8 cellular contexts compared by ENCODE assay signal in the genomic region with DNA sequence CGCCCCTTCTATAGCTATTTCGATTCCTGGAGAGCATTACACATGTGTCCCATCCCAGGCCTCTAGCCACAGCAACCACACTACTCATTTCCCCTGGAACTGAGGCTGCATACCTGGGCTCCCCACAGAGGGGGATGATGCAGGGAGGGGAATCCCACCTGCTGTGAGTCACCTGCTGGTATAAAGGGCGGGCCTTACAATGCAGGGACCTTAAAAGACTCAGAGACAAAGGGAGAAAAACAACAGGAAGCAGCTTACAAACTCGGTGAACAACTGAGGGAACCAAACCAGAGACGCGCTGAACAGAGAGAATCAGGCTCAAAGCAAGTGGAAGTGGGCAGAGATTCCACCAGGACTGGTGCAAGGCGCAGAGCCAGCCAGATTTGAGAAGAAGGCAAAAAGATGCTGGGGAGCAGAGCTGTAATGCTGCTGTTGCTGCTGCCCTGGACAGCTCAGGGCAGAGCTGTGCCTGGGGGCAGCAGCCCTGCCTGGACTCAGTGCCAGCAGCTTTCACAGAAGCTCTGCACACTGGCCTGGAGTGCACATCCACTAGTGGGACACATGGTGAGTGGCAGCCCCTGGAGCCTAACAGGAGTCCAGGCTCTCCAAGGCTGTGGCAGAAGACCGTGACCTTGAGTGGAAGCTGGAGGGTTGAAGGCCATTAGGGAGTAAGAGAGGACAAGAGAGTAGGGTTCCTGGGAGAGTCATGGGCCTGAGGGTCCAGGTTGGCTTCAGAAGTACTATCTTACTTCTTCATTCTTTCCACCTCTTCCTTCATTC. TPM values are rescaled to one million over a fixed set of nuclear protein-coding genes. Genes with fewer than 3 reads are reported as not detected.
DNase-seq lines count a peak whose midpoint lies in the region; ATAC-seq and TF ChIP-seq lines count a peak whose summit lies in the region.

IL23A (plus strand) TSS at position 242 of the 780 bp plus-strand sequence; CDS start at position 403, 161 bp downstream.

- POLR2A ChIA-PET in CD4-positive, alpha-beta memory T cell (lab: Charles Lee; ENCODE audit: partially characterized antibody) = interaction anchor here (0.5 to 14.4 kb wide), 26 partner anchors 10 to 773 kb away, joined by 3 to 264 read pairs (median 6); partner anchors contain the start of genes ANKRD52, APOF, CNPY2 and COQ10A

- no peaks in the 10 kb centered on the region for H3K27me3 ChIP-seq in CD4-positive, alpha-beta memory T cell (ENCODE audit: insufficient read depth, low read length)
- no peaks in the 10 kb centered on the region for H3K27me3 ChIP-seq in heart right ventricle
- H3K27me3 ChIP-seq in esophagus squamous epithelium = no peaks in the 10 kb centered on the region

- peak; percentile 80 to 98 (median 84) for DNase-seq in CD4-positive, alpha-beta memory T cell
- DNase-seq in activated CD4-positive, CD25-positive, alpha-beta regulatory T cell treated with anti-CD3 and anti-CD28 coated beads, Interleukin-2, amount 50 U/mL, for 16 hours (ENCODE audit: low read depth, low spot score) = peak; percentile 72
- DNase-seq in stimulated activated CD4-positive, alpha-beta T cell treated with anti-CD3 and anti-CD28 coated beads, Interleukin-1b, Interleukin-23, amount 100 ng/mL, for 1 hour (ENCODE audit: low read depth in 2 of 2) = peak; percentile 61 to 76
- no peak for DNase-seq in heart right ventricle
- DNase-seq in NCI-H524 (lab: John Stamatoyannopoulos, UW) = no peak
- no peak for DNase-seq in esophagus squamous epithelium (lab: John Stamatoyannopoulos, UW)

- H3K9me3 Mint-ChIP-seq in CD4-positive, alpha-beta memory T cell = peaks cover 0 to 4% (median 0%) of the 10 kb centered on the region in 8 donors

- peaks cover 13% of the 10 kb centered on the region for H3K36me3 ChIP-seq in CD4-positive, alpha-beta memory T cell (ENCODE audit: insufficient read depth, low read length)
- H3K36me3 ChIP-seq in heart right ventricle (peaks cover 0 to 35% (median 17%) of the 10 kb centered on the region in 9 donors), esophagus squamous epithelium (peaks cover 12 to 26% (median 14%) of the 10 kb centered on the region in 3 donors)

- WGBS in heart right ventricle, 2 donors = 42 to 50% methylated on average over 8 of the region's 8 CpGs
- WGBS in esophagus squamous epithelium, 2 donors = 19 to 34% methylated on average over 7 of the region's 8 CpGs

- no peaks in the 10 kb centered on the region for H3K9me3 ChIP-seq in CD4-positive, alpha-beta memory T cell (ENCODE audit: control insufficient read depth in 1 of 2, low read length in 2 of 2)
- H3K9me3 ChIP-seq in heart right ventricle (no peaks in the 10 kb centered on the region), esophagus squamous epithelium (no peaks in the 10 kb centered on the region)

- no peak for TF ChIP-seq POLR2A in esophagus squamous epithelium (IDR thresholded peaks at IDR 0.05)

- TF ChIP-seq CTCF in heart right ventricle (IDR thresholded peaks at IDR 0.05) = no peak
- no peak for TF ChIP-seq CTCF in esophagus squamous epithelium (IDR thresholded peaks at IDR 0.05)

- peaks cover 0 to 2% of the 10 kb centered on the region in 2 donors for H3K27me3 Mint-ChIP-seq in CD4-positive, alpha-beta memory T cell

- peaks cover 24 to 66% (median 36%) of the 10 kb centered on the region in 4 donors for H3K4me1 Mint-ChIP-seq in CD4-positive, alpha-beta memory T cell

- peak within 1 kb of the TSS; percentile 87 to 100 (median 99) for H3K27ac Mint-ChIP-seq in CD4-positive, alpha-beta memory T cell

- ATAC-seq in HG02798 (IDR thresholded peaks at IDR 0.05; ENCODE audit: poor library complexity, unreplicated experiment) (peak; percentile 22), heart right ventricle (no peak)

- intact Hi-C loops in CD4-positive, alpha-beta memory T cell (cut with micrococcal nuclease) = loop anchor here (1.0 kb wide), 4 partner anchors 21 to 110 kb away; partner anchors contain the start of genes CS, STAT2 and TIMELESS
- intact Hi-C loops in heart right ventricle (cut with DNase I) (loop anchor here in 4 of 10 donors (10.0 kb wide), 2 partner anchors 126 to 256 kb away; partner anchors contain the start of gene SPRYD4 (in 4 of the 4)), esophagus squamous epithelium (cut with DNase I) (no loop called here)

- peaks cover 50% of the 10 kb centered on the region for H3K4me1 ChIP-seq in CD4-positive, alpha-beta memory T cell (ENCODE audit: insufficient read depth, low read length)
- peaks cover 0 to 33% (median 3%) of the 10 kb centered on the region in 9 donors for H3K4me1 ChIP-seq in heart right ventricle
- H3K4me1 ChIP-seq in esophagus squamous epithelium = peaks cover 0 to 22% (median 9%) of the 10 kb centered on the region in 3 donors

- H3K36me3 Mint-ChIP-seq in CD4-positive, alpha-beta memory T cell = peaks cover 16 to 38% of the 10 kb centered on the region in 2 donors

- peak within 1 kb of the TSS; percentile 88 to 100 (median 96) for H3K4me3 Mint-ChIP-seq in CD4-positive, alpha-beta memory T cell

- CTCF ChIA-PET in CD4-positive, alpha-beta memory T cell (lab: Charles Lee; ENCODE audit: partially characterized antibody) = interaction anchor here (1.3 to 3.4 kb wide), 8 partner anchors 9 to 298 kb away, joined by 3 to 35 read pairs (median 10); partner anchors contain the start of genes CNPY2, STAT2 and ZC3H10

- peak within 1 kb of the TSS; percentile 65 to 90 for H3K4me3 ChIP-seq in CD4-positive, alpha-beta memory T cell (ENCODE audit: low read length in 2 of 2)
- H3K4me3 ChIP-seq in heart right ventricle = no peak within 1 kb of the TSS
- no peak within 1 kb of the TSS for H3K4me3 ChIP-seq in esophagus squamous epithelium

- peak within 1 kb of the TSS; percentile 89 for H3K27ac ChIP-seq in CD4-positive, alpha-beta memory T cell (ENCODE audit: low read depth, low read length)
- H3K27ac ChIP-seq in cingulate gyrus (ENCODE audit: low read depth, low read length) = peak within 1 kb of the TSS; percentile 47
- H3K27ac ChIP-seq in heart right ventricle = peak within 1 kb of the TSS in 1 of 10 donors; percentile 86
- H3K27ac ChIP-seq in esophagus squamous epithelium = peak within 1 kb of the TSS in 2 of 4 donors; percentile 49 to 57

RNA-seq across cellular contexts. Expression of gene IL23A, which starts in this region (rescaled TPM):
- 10 to 100 TPM; 34.1 to 34.4 TPM for total RNA-seq in CD4-positive, alpha-beta memory T cell
- 10 to 100 TPM; 30.3 to 40.1 TPM for polyA plus RNA-seq in CD4-positive, alpha-beta memory T cell
- total RNA-seq in heart right ventricle = under 1 TPM in 5 of 10 donors, not detected in 5; 0.23 to 0.57 (median 0.44) TPM
- polyA plus RNA-seq in heart right ventricle = under 1 TPM in 1 of 2 donors, not detected in 1; 0.20 TPM
- total RNA-seq in esophagus squamous epithelium = 10 to 100 TPM in 1 of 4 donors, 1 to 10 TPM in 2, not detected in 1; 2.6 to 28.6 (median 2.8) TPM

Comparison
In these comparisons a context has a peak if more than half of its experiments do, and no peak if none do; other contexts are left out.
1. RNA of gene IL23A (polyA plus RNA-seq): 30.3 to 40.1 TPM in CD4-positive, alpha-beta memory T cell; 0.20 TPM in heart right ventricle; every median in the first group is over 10 times any median in the second.
2. DNase-seq: peak in CD4-positive, alpha-beta memory T cell (5 of 5), activated CD4-positive, CD25-positive, alpha-beta regulatory T cell treated with anti-CD3 and anti-CD28 coated beads, Interleukin-2, amount 50 U/mL, for 16 hours (single experiment) and stimulated activated CD4-positive, alpha-beta T cell treated with anti-CD3 and anti-CD28 coated beads, Interleukin-1b, Interleukin-23, amount 100 ng/mL, for 1 hour (2 of 2); none in heart right ventricle (0 of 2), NCI-H524 (0 of 2) and esophagus squamous epithelium (single experiment).
3. H3K4me3 ChIP-seq: peak in CD4-positive, alpha-beta memory T cell (2 of 2); none in heart right ventricle (0 of 10) and esophagus squamous epithelium (0 of 4).